18 cellular contexts compared by ENCODE assay signal in genomic region chr3:112894258-112894657, GRCh38.
A peak's percentile ranks its signal among the peaks of the same experiment; 100 is the strongest.
DNase-seq lines count a peak whose midpoint lies in the region; ATAC-seq and TF ChIP-seq lines count a peak whose summit lies in the region.
"Had no signal": no experiment of that assay in that cellular context is flagged by ENCODE, and none has a peak within 500 bp of the region (broad histone marks: within the 10 kb centered on the region; RNA-seq: fewer than 3 reads in every experiment).

No MANE protein-coding gene starts in this region.

- ATAC-seq in HG03571 (IDR thresholded peaks at IDR 0.05; ENCODE audit: unreplicated experiment): no peak
- ATAC-seq: activated CD8-positive, alpha-beta T cell treated with anti-CD3 and anti-CD28 coated beads for 36 hours; gastrocnemius medialis; left ventricle myocardium superior; T-helper 17 cell had no signal

- DNase-seq in DMS53 treated with DMSO at 0.1 percent for 48 hours (lab: John Stamatoyannopoulos, UW; ENCODE audit: unreplicated experiment) (peak; percentile 7), LoVo (ENCODE audit: low spot score) (peak; percentile 9), brain microvascular endothelial cell (peak; percentile 18), kidney glomerular epithelial cell (lab: John Stamatoyannopoulos, UW) (peak; percentile 20), NCI-H1417 treated with DMSO at 0.1 percent for 48 hours (lab: John Stamatoyannopoulos, UW) (no peak), GM13977 (ENCODE audit: low spot score) (no peak), DMS79 treated with DMSO at 0.1 percent for 48 hours (lab: John Stamatoyannopoulos, UW) (no peak)
- DNase-seq: activated CD8-positive, alpha-beta T cell treated with anti-CD3 and anti-CD28 coated beads for 36 hours; activated naive CD4-positive, alpha-beta T cell treated with anti-CD3 and anti-CD28 coated beads, Interleukin-2, amount 10 ng/mL, durations not matched to agents 7 days and 5 days; gastrocnemius medialis; GF-D8; left ventricle myocardium superior; OCI-M1; posterior cingulate gyrus; stimulated activated CD4-positive, alpha-beta T cell treated with anti-CD3 and anti-CD28 coated beads, Interleukin-4, amount 100 ng/mL, for 4 hours; T-helper 17 cell had no signal

- H3K27ac ChIP-seq in brain microvascular endothelial cell: no peak overlapping the region
- H3K27ac ChIP-seq: BLaER1, gastrocnemius medialis had no signal

- no peak overlapping the region for H3K4me3 ChIP-seq in brain microvascular endothelial cell (ENCODE audit: low read depth, low read length)
- H3K4me3 ChIP-seq: BLaER1, gastrocnemius medialis had no signal

- no peak for TF ChIP-seq CTCF in brain microvascular endothelial cell (IDR thresholded peaks at IDR 0.05; ENCODE audit: low read depth, low read length, missing control alignments)
- TF ChIP-seq CTCF in GM13977 (IDR thresholded peaks at IDR 0.05; ENCODE audit: extremely low read depth, insufficient read depth, missing control alignments): no peak

- H3K36me3 ChIP-seq in brain microvascular endothelial cell (replicated peaks): no peaks in the 10 kb centered on the region
- H3K36me3 ChIP-seq: BLaER1, gastrocnemius medialis had no signal

- no peaks in the 10 kb centered on the region for H3K27me3 ChIP-seq in brain microvascular endothelial cell (replicated peaks)
- H3K27me3 ChIP-seq: BLaER1, gastrocnemius medialis had no signal

- in situ Hi-C loops in brain microvascular endothelial cell (cut with HindIII; ENCODE audit: low pct_ligation_motif_present, low sequenced_read_pairs): no loop called here
- in situ Hi-C loops in GM13977 (cut with MboI; ENCODE audit: low pct_unique_long_range_greater_than_20kb, low sequenced_read_pairs, unreplicated experiment): no loop called here

Comparison
In these comparisons a context has a peak if more than half of its experiments do, and no peak if none do; other contexts are left out.
1. DNase-seq: peak in DMS53 treated with DMSO at 0.1 percent for 48 hours (single experiment), LoVo (single experiment), brain microvascular endothelial cell (single experiment) and kidney glomerular epithelial cell (single experiment); none in NCI-H1417 treated with DMSO at 0.1 percent for 48 hours (single experiment), GM13977 (single experiment) and DMS79 treated with DMSO at 0.1 percent for 48 hours (single experiment).